In the genomic region with DNA sequence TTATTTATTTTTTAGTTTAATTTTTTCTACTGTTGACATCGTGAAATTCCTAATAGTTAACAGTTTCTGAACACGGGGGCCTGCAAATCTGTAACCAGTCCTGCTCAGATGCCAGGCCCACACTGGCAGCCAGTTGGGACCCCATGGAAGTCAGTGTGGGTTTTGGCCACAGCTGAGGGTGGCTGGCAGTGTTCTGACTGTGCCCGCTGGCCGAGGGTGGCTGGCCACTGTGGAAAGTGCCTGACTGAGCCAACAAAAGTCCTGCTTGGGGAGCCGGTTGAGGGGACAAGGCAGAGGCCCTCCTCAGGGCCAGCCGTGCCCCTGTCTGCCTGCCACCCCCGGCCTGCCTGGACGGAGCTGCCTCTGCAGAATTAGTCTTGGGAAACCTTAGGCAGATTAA, we compare ENCODE assay signal across 2 cellular contexts.
TF ChIP-seq lines count a peak whose summit lies in the region.

No MANE protein-coding gene starts in this region.

TF ChIP-seq in IMR-90, 13 proteins besides CTCF, POLR2A, EP300 and RAD21:
- TF ChIP-seq BHLHE40 (IDR thresholded peaks at IDR 0.05; ENCODE audit: low read depth, low read length) (no peak), CEBPB (IDR thresholded peaks at IDR 0.05; ENCODE audit: low read depth, low read length) (no peak), RCOR1 (IDR thresholded peaks at IDR 0.05; ENCODE audit: insufficient replicate concordance, low read length) (no peak)
TF ChIP-seq in IMR-90: peak in this region for 0.

TF ChIP-seq in GM23338, 12 proteins besides CTCF, POLR2A, EP300 and RAD21:
- TF ChIP-seq NANOG (IDR thresholded peaks at IDR 0.05; ENCODE audit: borderline replicate concordance) (no peak), STAT1 (IDR thresholded peaks at IDR 0.05; ENCODE audit: unreplicated experiment) (no peak), CREB1 (CRISPR knock-in tag; IDR thresholded peaks at IDR 0.05; ENCODE audit: low read depth) (no peak), EZH2phosphoT487 (IDR thresholded peaks at IDR 0.05; ENCODE audit: unreplicated experiment) (no peak), EZH2 (IDR thresholded peaks at IDR 0.05; ENCODE audit: low read depth, unreplicated experiment) (no peak), ZNF331 (CRISPR knock-in tag; IDR thresholded peaks at IDR 0.05; ENCODE audit: low read depth) (no peak), POLR2AphosphoS5 (IDR thresholded peaks at IDR 0.05; ENCODE audit: low read depth) (no peak), ZNF114 (CRISPR knock-in tag; IDR thresholded peaks at IDR 0.05) (no peak), JUNB (IDR thresholded peaks at IDR 0.05; ENCODE audit: unreplicated experiment) (no peak)
- TF ChIP-seq, protein P1, sequence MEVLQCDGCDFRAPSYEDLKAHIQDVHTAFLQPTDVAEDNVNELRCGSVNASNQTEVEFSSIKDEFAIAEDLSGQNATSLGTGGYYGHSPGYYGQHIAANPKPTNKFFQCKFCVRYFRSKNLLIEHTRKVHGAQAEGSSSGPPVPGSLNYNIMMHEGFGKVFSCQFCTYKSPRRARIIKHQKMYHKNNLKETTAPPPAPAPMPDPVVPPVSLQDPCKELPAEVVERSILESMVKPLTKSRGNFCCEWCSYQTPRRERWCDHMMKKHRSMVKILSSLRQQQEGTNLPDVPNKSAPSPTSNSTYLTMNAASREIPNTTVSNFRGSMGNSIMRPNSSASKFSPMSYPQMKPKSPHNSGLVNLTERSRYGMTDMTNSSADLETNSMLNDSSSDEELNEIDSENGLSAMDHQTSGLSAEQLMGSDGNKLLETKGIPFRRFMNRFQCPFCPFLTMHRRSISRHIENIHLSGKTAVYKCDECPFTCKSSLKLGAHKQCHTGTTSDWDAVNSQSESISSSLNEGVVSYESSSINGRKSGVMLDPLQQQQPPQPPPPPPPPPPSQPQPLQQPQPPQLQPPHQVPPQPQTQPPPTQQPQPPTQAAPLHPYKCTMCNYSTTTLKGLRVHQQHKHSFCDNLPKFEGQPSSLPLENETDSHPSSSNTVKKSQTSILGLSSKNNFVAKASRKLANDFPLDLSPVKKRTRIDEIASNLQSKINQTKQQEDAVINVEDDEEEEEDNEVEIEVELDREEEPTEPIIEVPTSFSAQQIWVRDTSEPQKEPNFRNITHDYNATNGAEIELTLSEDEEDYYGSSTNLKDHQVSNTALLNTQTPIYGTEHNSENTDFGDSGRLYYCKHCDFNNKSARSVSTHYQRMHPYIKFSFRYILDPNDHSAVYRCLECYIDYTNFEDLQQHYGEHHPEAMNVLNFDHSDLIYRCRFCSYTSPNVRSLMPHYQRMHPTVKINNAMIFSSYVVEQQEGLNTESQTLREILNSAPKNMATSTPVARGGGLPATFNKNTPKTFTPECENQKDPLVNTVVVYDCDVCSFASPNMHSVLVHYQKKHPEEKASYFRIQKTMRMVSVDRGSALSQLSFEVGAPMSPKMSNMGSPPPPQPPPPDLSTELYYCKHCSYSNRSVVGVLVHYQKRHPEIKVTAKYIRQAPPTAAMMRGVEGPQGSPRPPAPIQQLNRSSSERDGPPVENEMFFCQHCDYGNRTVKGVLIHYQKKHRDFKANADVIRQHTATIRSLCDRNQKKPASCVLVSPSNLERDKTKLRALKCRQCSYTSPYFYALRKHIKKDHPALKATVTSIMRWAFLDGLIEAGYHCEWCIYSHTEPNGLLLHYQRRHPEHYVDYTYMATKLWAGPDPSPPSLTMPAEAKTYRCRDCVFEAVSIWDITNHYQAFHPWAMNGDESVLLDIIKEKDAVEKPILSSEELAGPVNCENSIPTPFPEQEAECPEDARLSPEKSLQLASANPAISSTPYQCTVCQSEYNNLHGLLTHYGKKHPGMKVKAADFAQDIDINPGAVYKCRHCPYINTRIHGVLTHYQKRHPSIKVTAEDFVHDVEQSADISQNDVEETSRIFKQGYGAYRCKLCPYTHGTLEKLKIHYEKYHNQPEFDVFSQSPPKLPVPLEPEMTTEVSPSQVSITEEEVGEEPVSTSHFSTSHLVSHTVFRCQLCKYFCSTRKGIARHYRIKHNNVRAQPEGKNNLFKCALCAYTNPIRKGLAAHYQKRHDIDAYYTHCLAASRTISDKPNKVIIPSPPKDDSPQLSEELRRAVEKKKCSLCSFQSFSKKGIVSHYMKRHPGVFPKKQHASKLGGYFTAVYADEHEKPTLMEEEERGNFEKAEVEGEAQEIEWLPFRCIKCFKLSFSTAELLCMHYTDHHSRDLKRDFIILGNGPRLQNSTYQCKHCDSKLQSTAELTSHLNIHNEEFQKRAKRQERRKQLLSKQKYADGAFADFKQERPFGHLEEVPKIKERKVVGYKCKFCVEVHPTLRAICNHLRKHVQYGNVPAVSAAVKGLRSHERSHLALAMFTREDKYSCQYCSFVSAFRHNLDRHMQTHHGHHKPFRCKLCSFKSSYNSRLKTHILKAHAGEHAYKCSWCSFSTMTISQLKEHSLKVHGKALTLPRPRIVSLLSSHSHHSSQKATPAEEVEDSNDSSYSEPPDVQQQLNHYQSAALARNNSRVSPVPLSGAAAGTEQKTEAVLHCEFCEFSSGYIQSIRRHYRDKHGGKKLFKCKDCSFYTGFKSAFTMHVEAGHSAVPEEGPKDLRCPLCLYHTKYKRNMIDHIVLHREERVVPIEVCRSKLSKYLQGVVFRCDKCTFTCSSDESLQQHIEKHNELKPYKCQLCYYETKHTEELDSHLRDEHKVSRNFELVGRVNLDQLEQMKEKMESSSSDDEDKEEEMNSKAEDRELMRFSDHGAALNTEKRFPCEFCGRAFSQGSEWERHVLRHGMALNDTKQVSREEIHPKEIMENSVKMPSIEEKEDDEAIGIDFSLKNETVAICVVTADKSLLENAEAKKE (CRISPR knock-in tag; IDR thresholded peaks at IDR 0.05) = no peak
- TF ChIP-seq, protein P2, sequence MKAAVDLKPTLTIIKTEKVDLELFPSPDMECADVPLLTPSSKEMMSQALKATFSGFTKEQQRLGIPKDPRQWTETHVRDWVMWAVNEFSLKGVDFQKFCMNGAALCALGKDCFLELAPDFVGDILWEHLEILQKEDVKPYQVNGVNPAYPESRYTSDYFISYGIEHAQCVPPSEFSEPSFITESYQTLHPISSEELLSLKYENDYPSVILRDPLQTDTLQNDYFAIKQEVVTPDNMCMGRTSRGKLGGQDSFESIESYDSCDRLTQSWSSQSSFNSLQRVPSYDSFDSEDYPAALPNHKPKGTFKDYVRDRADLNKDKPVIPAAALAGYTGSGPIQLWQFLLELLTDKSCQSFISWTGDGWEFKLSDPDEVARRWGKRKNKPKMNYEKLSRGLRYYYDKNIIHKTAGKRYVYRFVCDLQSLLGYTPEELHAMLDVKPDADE (IDR thresholded peaks at IDR 0.05) = no peak
- TF ChIP-seq, protein P3, sequence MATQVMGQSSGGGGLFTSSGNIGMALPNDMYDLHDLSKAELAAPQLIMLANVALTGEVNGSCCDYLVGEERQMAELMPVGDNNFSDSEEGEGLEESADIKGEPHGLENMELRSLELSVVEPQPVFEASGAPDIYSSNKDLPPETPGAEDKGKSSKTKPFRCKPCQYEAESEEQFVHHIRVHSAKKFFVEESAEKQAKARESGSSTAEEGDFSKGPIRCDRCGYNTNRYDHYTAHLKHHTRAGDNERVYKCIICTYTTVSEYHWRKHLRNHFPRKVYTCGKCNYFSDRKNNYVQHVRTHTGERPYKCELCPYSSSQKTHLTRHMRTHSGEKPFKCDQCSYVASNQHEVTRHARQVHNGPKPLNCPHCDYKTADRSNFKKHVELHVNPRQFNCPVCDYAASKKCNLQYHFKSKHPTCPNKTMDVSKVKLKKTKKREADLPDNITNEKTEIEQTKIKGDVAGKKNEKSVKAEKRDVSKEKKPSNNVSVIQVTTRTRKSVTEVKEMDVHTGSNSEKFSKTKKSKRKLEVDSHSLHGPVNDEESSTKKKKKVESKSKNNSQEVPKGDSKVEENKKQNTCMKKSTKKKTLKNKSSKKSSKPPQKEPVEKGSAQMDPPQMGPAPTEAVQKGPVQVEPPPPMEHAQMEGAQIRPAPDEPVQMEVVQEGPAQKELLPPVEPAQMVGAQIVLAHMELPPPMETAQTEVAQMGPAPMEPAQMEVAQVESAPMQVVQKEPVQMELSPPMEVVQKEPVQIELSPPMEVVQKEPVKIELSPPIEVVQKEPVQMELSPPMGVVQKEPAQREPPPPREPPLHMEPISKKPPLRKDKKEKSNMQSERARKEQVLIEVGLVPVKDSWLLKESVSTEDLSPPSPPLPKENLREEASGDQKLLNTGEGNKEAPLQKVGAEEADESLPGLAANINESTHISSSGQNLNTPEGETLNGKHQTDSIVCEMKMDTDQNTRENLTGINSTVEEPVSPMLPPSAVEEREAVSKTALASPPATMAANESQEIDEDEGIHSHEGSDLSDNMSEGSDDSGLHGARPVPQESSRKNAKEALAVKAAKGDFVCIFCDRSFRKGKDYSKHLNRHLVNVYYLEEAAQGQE (IDR thresholded peaks at IDR 0.05; ENCODE audit: unreplicated experiment) = no peak
TF ChIP-seq in GM23338: peak in this region for 0.
